Comparison of ENCODE assay signal across 13 cellular contexts in the genomic region with DNA sequence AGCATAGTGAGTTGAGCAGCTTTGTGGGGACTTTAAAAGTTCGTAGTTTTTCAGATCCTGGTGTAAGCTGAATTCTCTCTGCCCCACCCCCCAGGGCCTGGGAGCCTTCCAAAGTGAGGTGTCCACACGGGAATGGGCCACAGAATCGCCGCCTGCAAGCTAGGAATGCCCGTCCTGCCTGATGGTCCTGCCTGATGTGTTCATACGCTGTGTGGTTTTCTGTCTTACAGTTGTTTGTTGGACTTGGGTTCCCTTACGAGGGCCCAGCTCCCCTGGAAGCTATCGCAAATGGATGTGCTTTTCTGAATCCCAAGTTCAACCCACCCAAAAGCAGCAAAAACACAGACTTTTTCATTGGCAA.
A peak's percentile ranks its signal among the peaks of the same experiment; 100 is the strongest.
DNase-seq lines count a peak whose midpoint lies in the region; ATAC-seq and TF ChIP-seq lines count a peak whose summit lies in the region.
"Had no signal": no experiment of that assay in that cellular context is flagged by ENCODE, and none has a peak within 500 bp of the region (broad histone marks: within the 10 kb centered on the region; RNA-seq: fewer than 3 reads in every experiment).

No MANE protein-coding gene starts in this region.

- peak overlapping the region; percentile 98 for H3K27ac Mint-ChIP-seq in progenitor cell of endocrine pancreas

- H3K9ac ChIP-seq in BLaER1 treated with 17β-estradiol and CSF1 and Interleukin-3, amounts not matched to agents 10 nM and 100 nM, result peak overlapping the region in 9 of 11 experiments; percentile 6 to 77 (median 65); a peak in 14 of 22 replicates
- H3K9ac ChIP-seq in MM.1S (ENCODE audit: low read length) (peak overlapping the region; percentile 61; the same call in 1 of the 2 replicates), smooth muscle cell (ENCODE audit: low read depth) (no peak overlapping the region)

- WGBS in smooth muscle cell (ENCODE audit: low lambda C conversion rate), result 91% methylated on average over 8 of the region's 8 CpGs

- H4K20me1 ChIP-seq in BLaER1 treated with 17β-estradiol and CSF1 and Interleukin-3, amounts not matched to agents 10 nM and 100 nM, result peaks cover 0 to 64% (median 0%) of the 10 kb centered on the region in 11 experiments; a peak in 7 of 22 replicates
- no peaks in the 10 kb centered on the region for H4K20me1 ChIP-seq in MM.1S (ENCODE audit: insufficient read depth, low read length)
- no peaks in the 10 kb centered on the region for H4K20me1 ChIP-seq in smooth muscle cell (ENCODE audit: low read depth)

- H3F3A ChIP-seq in MM.1S (ENCODE audit: insufficient read depth, low read length) (peaks cover 47% of the 10 kb centered on the region), smooth muscle cell (ENCODE audit: low read depth) (peaks cover 7% of the 10 kb centered on the region)

- H3K36me3 Mint-ChIP-seq in progenitor cell of endocrine pancreas (ENCODE audit: insufficient read depth), result peaks cover 4% of the 10 kb centered on the region

- peaks cover 65% of the 10 kb centered on the region for H3K79me2 ChIP-seq in MM.1S (ENCODE audit: low read length)
- H3K79me2 ChIP-seq in smooth muscle cell (ENCODE audit: low read depth), result no peaks in the 10 kb centered on the region

- TF ChIP-seq CTCF in MM.1S (IDR thresholded peaks at IDR 0.05; ENCODE audit: low read length) (no peak), progenitor cell of endocrine pancreas (IDR thresholded peaks at IDR 0.05; ENCODE audit: unreplicated experiment) (no peak), smooth muscle cell (IDR thresholded peaks at IDR 0.05; ENCODE audit: borderline replicate concordance, insufficient read depth, poor library complexity, severe bottlenecking) (no peak)

- H3K27ac ChIP-seq in BLaER1 treated with 17β-estradiol and CSF1 and Interleukin-3, amounts not matched to agents 10 nM and 100 nM, result peak overlapping the region in 8 of 11 experiments; percentile 25 to 86 (median 76); a peak in 16 of 22 replicates
- H3K27ac ChIP-seq in MM.1S (ENCODE audit: low read length) (peak overlapping the region; percentile 94; the same call in 1 of the 2 replicates), cingulate gyrus (ENCODE audit: low read depth, low read length) (peak overlapping the region; percentile 66), smooth muscle cell (ENCODE audit: low read depth) (no peak overlapping the region)
- H3K27ac ChIP-seq: esophagus squamous epithelium had no signal

- H3K4me3 ChIP-seq in BLaER1 treated with 17β-estradiol and CSF1 and Interleukin-3, amounts not matched to agents 10 nM and 100 nM, result peak overlapping the region in 2 of 10 experiments; percentile 10 to 14; a peak in 1 of 20 replicates
- no peak overlapping the region for H3K4me3 ChIP-seq in MM.1S (ENCODE audit: low read length)
- H3K4me3 ChIP-seq in smooth muscle cell, result no peak overlapping the region
- H3K4me3 ChIP-seq: esophagus squamous epithelium, mucosa of descending colon had no signal

- H3K4me1 ChIP-seq in BLaER1 treated with 17β-estradiol and CSF1 and Interleukin-3, amounts not matched to agents 10 nM and 100 nM, result peaks cover 48 to 77% (median 66%) of the 10 kb centered on the region in 10 experiments
- H3K4me1 ChIP-seq in MM.1S (ENCODE audit: low read length) (peaks cover 49% of the 10 kb centered on the region), smooth muscle cell (ENCODE audit: low read depth) (peaks cover 14% of the 10 kb centered on the region)

- no peak overlapping the region for H2AFZ ChIP-seq in MM.1S (ENCODE audit: low read length)
- H2AFZ ChIP-seq in smooth muscle cell (ENCODE audit: low read depth), result no peak overlapping the region

- no peaks in the 10 kb centered on the region for H3K9me3 Mint-ChIP-seq in progenitor cell of endocrine pancreas (ENCODE audit: low read depth)
- H3K9me3 Mint-ChIP-seq: nephron, T-cell had no signal

- no peak for ATAC-seq in GM18867 (IDR thresholded peaks at IDR 0.05; ENCODE audit: unreplicated experiment)
- no peak for ATAC-seq in HG03135 (IDR thresholded peaks at IDR 0.05; ENCODE audit: unreplicated experiment)

- no peaks in the 10 kb centered on the region for H3K27me3 Mint-ChIP-seq in progenitor cell of endocrine pancreas
- H3K27me3 Mint-ChIP-seq: T-cell had no signal

- H3K4me2 ChIP-seq in BLaER1 treated with 17β-estradiol and CSF1 and Interleukin-3, amounts not matched to agents 10 nM and 100 nM, result peak overlapping the region in 10 of 11 experiments; percentile 81 to 95 (median 91); a peak in 19 of 22 replicates
- H3K4me2 ChIP-seq in MM.1S (ENCODE audit: low read depth, low read length) (peak overlapping the region; percentile 76), smooth muscle cell (no peak overlapping the region)

- peaks cover 34 to 58% (median 50%) of the 10 kb centered on the region in 11 experiments; a peak in 21 of 22 replicates for H3K36me3 ChIP-seq in BLaER1 treated with 17β-estradiol and CSF1 and Interleukin-3, amounts not matched to agents 10 nM and 100 nM
- H3K36me3 ChIP-seq in MM.1S (replicated peaks; ENCODE audit: insufficient read depth, low read length), result no peaks in the 10 kb centered on the region; the same call in 1 of the 2 replicates
- no peaks in the 10 kb centered on the region for H3K36me3 ChIP-seq in smooth muscle cell (ENCODE audit: low read depth)

- DNase-seq in MM.1S, result no peak
- peak; percentile 26 for DNase-seq in progenitor cell of endocrine pancreas (ENCODE audit: low spot score, unreplicated experiment)
- DNase-seq in activated CD4-positive, alpha-beta T cell treated with anti-CD3 and anti-CD28 coated beads for 4 hours, result no peak
- DNase-seq in smooth muscle cell (lab: John Stamatoyannopoulos, UW; ENCODE audit: unreplicated experiment), result no peak
- DNase-seq: cortex of kidney had no signal

- no peaks in the 10 kb centered on the region for H3K9me2 ChIP-seq in MM.1S (replicated peaks; ENCODE audit: insufficient read depth, low read length)

- H3K27me3 ChIP-seq in BLaER1 treated with 17β-estradiol and CSF1 and Interleukin-3, amounts not matched to agents 10 nM and 100 nM, result no peaks in the 10 kb centered on the region
- H3K27me3 ChIP-seq in MM.1S (replicated peaks; ENCODE audit: insufficient read depth, low read length) (no peaks in the 10 kb centered on the region), smooth muscle cell (ENCODE audit: low read depth) (no peaks in the 10 kb centered on the region)
- H3K27me3 ChIP-seq: esophagus squamous epithelium had no signal

- H3K4me1 Mint-ChIP-seq in progenitor cell of endocrine pancreas (ENCODE audit: low read depth), result peaks cover 68% of the 10 kb centered on the region

- no peaks in the 10 kb centered on the region for H3K9me3 ChIP-seq in BLaER1 treated with 17β-estradiol and CSF1 and Interleukin-3, amounts not matched to agents 10 nM and 100 nM (replicated peaks in 1 of 11)
- H3K9me3 ChIP-seq in MM.1S (replicated peaks; ENCODE audit: insufficient read depth, low read length) (no peaks in the 10 kb centered on the region), smooth muscle cell (replicated peaks; ENCODE audit: low read depth) (no peaks in the 10 kb centered on the region)
- H3K9me3 ChIP-seq: esophagus squamous epithelium, mucosa of descending colon had no signal

- H3K4me3 Mint-ChIP-seq in progenitor cell of endocrine pancreas (ENCODE audit: low read depth), result peak overlapping the region; percentile 74
- H3K4me3 Mint-ChIP-seq: nephron, T-cell had no signal
